In genomic region chr20:63652192-63652980, GRCh38 we compare ENCODE assay signal across 6 cellular contexts. TPM values are rescaled to one million over a fixed set of nuclear protein-coding genes. Genes with fewer than 3 reads are reported as not detected.
DNase-seq lines count a peak whose midpoint lies in the region; ATAC-seq and TF ChIP-seq lines count a peak whose summit lies in the region.

No MANE protein-coding gene starts in this region.

- DNase-seq in COR-L47 (lab: John Stamatoyannopoulos, UW) (peak; percentile 30), RWPE1 (ENCODE audit: low spot score) (no peak), epithelial cell of proximal tubule (ENCODE audit: low read depth) (no peak), smooth muscle cell (lab: John Stamatoyannopoulos, UW; ENCODE audit: unreplicated experiment) (no peak), germinal center (ENCODE audit: low spot score) (no peak)

- CTCF ChIA-PET in RWPE1 (lab: Yijun Ruan, JAX): interaction anchor here (0.6 to 0.9 kb wide), 3 partner anchors 35 to 343 kb away, joined by 3 to 5 read pairs (median 4); no protein-coding TSS in a partner anchor

- POLR2A ChIA-PET in RWPE1 (lab: Yijun Ruan, JAX; ENCODE audit: low non-redundant PET): interaction anchor here (0.5 kb wide), 1 partner anchor 24 kb away, joined by 10 read pairs; no protein-coding TSS in a partner anchor

- no CpG with 5 or more reads among the region's 91 CpGs for WGBS in smooth muscle cell (ENCODE audit: low lambda C conversion rate)

- H3K27ac ChIP-seq in RWPE1 (peak overlapping the region; percentile 89), smooth muscle cell (ENCODE audit: low read depth) (no peak overlapping the region)

- no peaks in the 10 kb centered on the region for H3K79me2 ChIP-seq in smooth muscle cell (ENCODE audit: low read depth)

- peaks cover 13% of the 10 kb centered on the region for H4K20me1 ChIP-seq in smooth muscle cell (ENCODE audit: low read depth)

- H3K9ac ChIP-seq in smooth muscle cell (ENCODE audit: low read depth): no peak overlapping the region

- H3K4me1 ChIP-seq in smooth muscle cell (ENCODE audit: low read depth): no peaks in the 10 kb centered on the region

- no peaks in the 10 kb centered on the region for H3F3A ChIP-seq in smooth muscle cell (ENCODE audit: low read depth)

- no peaks in the 10 kb centered on the region for H3K36me3 ChIP-seq in smooth muscle cell (ENCODE audit: low read depth)

- H3K4me3 ChIP-seq in epithelial cell of proximal tubule (ENCODE audit: low read depth, low read length): peak overlapping the region; percentile 72
- H3K4me3 ChIP-seq in smooth muscle cell: peak overlapping the region; percentile 58

- H3K27me3 ChIP-seq in smooth muscle cell (ENCODE audit: low read depth): no peaks in the 10 kb centered on the region

- H3K4me2 ChIP-seq in smooth muscle cell: peak overlapping the region; percentile 94

- no peak for ATAC-seq in HG03432 (IDR thresholded peaks at IDR 0.05; ENCODE audit: unreplicated experiment)

- TF ChIP-seq CTCF in RWPE1 (conservative IDR thresholded peaks at IDR 0.05; ENCODE audit: low read depth) (no peak; the same call in 1 of the 2 replicates), epithelial cell of proximal tubule (conservative IDR thresholded peaks at IDR 0.05; ENCODE audit: low read depth, low read length) (no peak), smooth muscle cell (IDR thresholded peaks at IDR 0.05; ENCODE audit: borderline replicate concordance, insufficient read depth, poor library complexity, severe bottlenecking) (no peak)

- H3K9me3 ChIP-seq in smooth muscle cell (replicated peaks; ENCODE audit: low read depth): no peaks in the 10 kb centered on the region

- peak overlapping the region; percentile 6 for H2AFZ ChIP-seq in smooth muscle cell (ENCODE audit: low read depth)

RNA-seq across cellular contexts. Expression of gene STMN3, which starts 0.8 kb away (rescaled TPM):
- total RNA-seq in epithelial cell of proximal tubule (64.5 and 112 TPM in 2 replicates), smooth muscle cell (4.8 and 6.9 TPM in 2 replicates)
- 10.8 and 12.1 TPM in 2 replicates for polyA plus RNA-seq in smooth muscle cell

RNA-seq across cellular contexts. Expression of gene RTEL1, which starts 5.7 kb away (rescaled TPM):
- total RNA-seq in epithelial cell of proximal tubule (26.5 and 29.1 TPM in 2 replicates), smooth muscle cell (14.2 and 33.0 TPM in 2 replicates)
- polyA plus RNA-seq in smooth muscle cell: 10.4 and 12.2 TPM in 2 replicates

RNA-seq across cellular contexts. Expression of gene GMEB2, which starts 25.5 kb away (rescaled TPM):
- 10.5 and 10.7 TPM in 2 replicates for total RNA-seq in epithelial cell of proximal tubule
- total RNA-seq in smooth muscle cell: 8.9 and 9.7 TPM in 2 replicates
- polyA plus RNA-seq in smooth muscle cell: 11.3 and 14.4 TPM in 2 replicates

RNA-seq across cellular contexts. Expression of gene TNFRSF6B, which starts 44.1 kb away (rescaled TPM):
- total RNA-seq in epithelial cell of proximal tubule: 509 and 817 TPM in 2 replicates
- 9.2 and 13.1 TPM in 2 replicates for total RNA-seq in smooth muscle cell
- 13.1 and 17.1 TPM in 2 replicates for polyA plus RNA-seq in smooth muscle cell

RNA-seq across cellular contexts. Expression of gene ARFRP1, which starts 55.4 kb away (rescaled TPM):
- 42.1 and 49.0 TPM in 2 replicates for total RNA-seq in epithelial cell of proximal tubule
- 11.8 and 27.4 TPM in 2 replicates for total RNA-seq in smooth muscle cell
- 42.3 and 51.9 TPM in 2 replicates for polyA plus RNA-seq in smooth muscle cell
